In the genomic region with DNA sequence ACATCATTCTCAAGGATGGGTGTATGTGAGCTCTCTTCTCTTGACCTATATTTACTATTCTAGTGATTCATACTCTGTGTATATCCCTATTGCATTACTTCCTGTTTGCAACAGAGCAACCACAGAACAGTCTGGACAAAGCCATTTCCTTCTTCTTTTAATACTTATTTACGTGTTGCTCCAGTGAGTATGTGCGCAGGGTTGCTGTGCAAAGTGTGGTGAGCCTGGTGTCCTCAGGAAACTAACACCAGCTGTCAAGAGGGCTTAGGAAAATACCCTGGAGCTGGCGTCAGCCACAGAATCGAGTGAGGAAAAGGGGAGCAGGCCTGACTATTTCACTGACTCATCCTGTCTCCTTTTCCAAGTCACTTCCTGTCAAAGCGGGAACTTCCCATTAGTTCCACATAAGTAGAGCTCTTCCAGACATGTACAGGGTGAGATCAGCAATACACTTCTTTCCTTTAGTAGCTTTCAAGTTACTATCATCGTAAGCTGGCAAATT, we compare ENCODE assay signal across 8 cellular contexts.
DNase-seq lines count a peak whose midpoint lies in the region; ATAC-seq and TF ChIP-seq lines count a peak whose summit lies in the region.

No MANE protein-coding gene starts in this region.

- POLR2A ChIA-PET in HEK293T (lab: Yijun Ruan, JAX), result no interaction called here

- no peaks in the 10 kb centered on the region for H3K36me3 Mint-ChIP-seq in immature natural killer cell

- H3K27me3 Mint-ChIP-seq in immature natural killer cell (ENCODE audit: low read depth in 3 of 3), result peaks cover 2 to 17% (median 4%) of the 10 kb centered on the region in 3 donors

- no peak overlapping the region for H3K4me3 ChIP-seq in muscle layer of duodenum (ENCODE audit: low read depth in 1 of 2, low read length in 2 of 2)

- H3K27ac Mint-ChIP-seq in immature natural killer cell, result no peak overlapping the region

- H3K4me3 Mint-ChIP-seq in immature natural killer cell, result no peak overlapping the region

- peaks cover 0 to 4% (median 0%) of the 10 kb centered on the region in 6 donors for H3K9me3 Mint-ChIP-seq in immature natural killer cell

- H3K27ac ChIP-seq in muscle layer of duodenum (ENCODE audit: low read length), result peak overlapping the region; percentile 7

- no peaks in the 10 kb centered on the region for H3K4me1 ChIP-seq in muscle layer of duodenum (ENCODE audit: control insufficient read depth in 1 of 2, insufficient read depth in 2 of 2, low read length in 2 of 2)

- H3K27me3 ChIP-seq in muscle layer of duodenum (ENCODE audit: low read depth, low read length), result no peaks in the 10 kb centered on the region

- peak; percentile 90 for DNase-seq in DMS153 (lab: John Stamatoyannopoulos, UW)
- DNase-seq in NOMO-1 (lab: John Stamatoyannopoulos, UW; ENCODE audit: unreplicated experiment in 2 of 2), result peak; percentile 87 to 98
- peak; percentile 25 for DNase-seq in ecto neural progenitor cell (ENCODE audit: low spot score)
- DNase-seq in GOT3 (lab: John Stamatoyannopoulos, UW), result no peak
- DNase-seq in immature natural killer cell, result no peak
- DNase-seq in HEK293T (ENCODE audit: extremely low spot score), result no peak

- H3K4me1 Mint-ChIP-seq in immature natural killer cell, result peaks cover 4 to 9% of the 10 kb centered on the region in 2 donors

- no peaks in the 10 kb centered on the region for H3K36me3 ChIP-seq in muscle layer of duodenum (ENCODE audit: control insufficient read depth in 1 of 2, insufficient read depth in 2 of 2, low read length in 2 of 2)

- ATAC-seq in GM18909 (IDR thresholded peaks at IDR 0.05; ENCODE audit: poor library complexity, unreplicated experiment), result no peak

- CTCF ChIA-PET in HEK293T (lab: Yijun Ruan, JAX), result interaction anchor here (1.1 kb wide), 1 partner anchor 17 kb away, joined by 3 read pairs; no protein-coding TSS in a partner anchor

- H3K9me3 ChIP-seq in muscle layer of duodenum (ENCODE audit: control insufficient read depth in 1 of 2, low read length in 2 of 2), result no peaks in the 10 kb centered on the region

TF ChIP-seq in HEK293T, 16 proteins besides CTCF, POLR2A, EP300 and RAD21:
- TF ChIP-seq L3MBTL2 (conservative IDR thresholded peaks at IDR 0.05), result no peak
- no peak for TF ChIP-seq LEF1 (IDR thresholded peaks at IDR 0.05; ENCODE audit: borderline replicate concordance)

Comparison
In these comparisons a context has a peak if more than half of its experiments do, and no peak if none do; other contexts are left out.
1. DNase-seq: peak in DMS153 (single experiment), NOMO-1 (2 of 2) and ecto neural progenitor cell (single experiment); none in GOT3 (single experiment), immature natural killer cell (0 of 3) and HEK293T (single experiment).